Comparison of ENCODE assay signal across 27 cellular contexts in the genomic region with DNA sequence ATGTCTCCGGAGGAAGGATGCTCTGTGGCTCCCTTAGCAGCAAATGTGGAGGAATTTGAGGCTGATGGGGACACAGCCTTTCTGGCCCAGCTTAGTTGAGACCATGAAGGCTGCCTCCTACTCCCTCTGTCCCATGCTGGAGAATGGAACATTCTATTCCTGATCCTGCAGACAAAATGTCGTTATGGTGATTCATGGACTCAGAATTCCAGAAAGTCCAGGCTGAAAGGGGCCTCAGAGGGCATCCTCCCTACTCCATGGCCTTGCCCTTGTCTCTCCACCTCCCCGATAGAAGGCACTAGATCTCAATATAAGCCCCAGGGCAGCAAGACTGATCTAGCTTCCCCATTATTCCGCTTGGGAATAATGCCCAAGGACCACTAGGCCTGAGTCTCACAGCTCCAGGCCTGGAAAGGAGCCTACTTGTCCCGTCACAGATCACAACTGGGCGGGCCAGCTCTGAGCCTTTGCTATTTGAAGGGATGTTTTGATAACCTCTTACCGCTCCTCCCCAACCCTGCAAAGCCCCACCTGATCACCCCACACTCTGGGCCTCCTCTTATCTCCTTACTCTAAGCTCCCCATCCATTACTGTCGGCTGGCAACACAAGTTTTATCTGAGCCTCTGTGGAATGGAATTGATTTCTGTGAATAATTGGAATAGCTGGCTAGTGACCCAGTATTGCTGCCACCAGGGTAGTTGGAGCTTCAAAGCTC. TPM values are rescaled to one million over a fixed set of nuclear protein-coding genes. Genes with fewer than 3 reads are reported as not detected.
DNase-seq lines count a peak whose midpoint lies in the region; ATAC-seq and TF ChIP-seq lines count a peak whose summit lies in the region.
"Had no signal": no experiment of that assay in that cellular context is flagged by ENCODE, and none has a peak within 500 bp of the region (broad histone marks: within the 10 kb centered on the region; RNA-seq: fewer than 3 reads in every experiment).

No MANE protein-coding gene starts in this region.

- TF ChIP-seq POLR2A in body of pancreas (IDR thresholded peaks at IDR 0.05) = no peak

- CTCF ChIA-PET in RWPE1 (lab: Yijun Ruan, JAX) = interaction anchor here (1.1 to 4.8 kb wide), 3 partner anchors 9 to 52 kb away, joined by 3 to 25 read pairs (median 12); a partner anchor contains a TSS

- DNase-seq in cardiac septum (ENCODE audit: low spot score) = peak; percentile 78
- DNase-seq in left ventricle myocardium inferior = no peak
- DNase-seq in body of pancreas = peak; percentile 36 to 61 (median 50)
- DNase-seq in left lobe of liver (ENCODE audit: low spot score) = no peak
- no peak for DNase-seq in tibial artery
- no peak for DNase-seq in RWPE1 (ENCODE audit: low spot score)
- no peak for DNase-seq in NCI-H1417 (lab: John Stamatoyannopoulos, UW)
- DNase-seq: activated CD4-positive, alpha-beta memory T cell treated with anti-CD3 and anti-CD28 coated beads for 36 hours; activated CD4-positive, CD25-positive, alpha-beta regulatory T cell treated with anti-CD3 and anti-CD28 coated beads, Interleukin-2, amount 50 U/mL, for 72 hours; activated CD8-positive, alpha-beta memory T cell treated with anti-CD3 and anti-CD28 coated beads, Interleukin-2, amount 50 U/mL, for 4 hours; activated naive CD4-positive, alpha-beta T cell; activated naive CD8-positive, alpha-beta T cell treated with anti-CD3 and anti-CD28 coated beads, Interleukin-2, amount 50 U/mL, for 24 hours; DND-41; hypothalamus; Kasumi-1; NCI-H146; NCI-H2107; NCI-H446; NCI-H774; small intestine; stimulated activated naive CD8-positive, alpha-beta T cell treated with anti-CD3 and anti-CD28 coated beads, Interleukin-15, Interleukin-2, amounts not matched to agents 100 U/mL and 50 U/mL, for 24 hours had no signal

- H3K9me3 ChIP-seq in left ventricle myocardium inferior (replicated peaks) (no peaks in the 10 kb centered on the region), body of pancreas (no peaks in the 10 kb centered on the region), tibial artery (no peaks in the 10 kb centered on the region)

- ATAC-seq in body of pancreas (peak; percentile 87), left lobe of liver (peak; percentile 24), GM21447 (IDR thresholded peaks at IDR 0.05; ENCODE audit: unreplicated experiment) (no peak)
- ATAC-seq: activated naive CD8-positive, alpha-beta T cell treated with anti-CD3 and anti-CD28 coated beads, Interleukin-2, amount 50 U/mL, for 24 hours; GM23338; natural killer cell treated with Interleukin-12 subunit alpha and Interleukin-12 subunit beta and Interleukin-15 and Interleukin-18, amount 100 ng/mL, for 72 hours had no signal

- H3K27ac ChIP-seq in left ventricle myocardium inferior (replicated peaks) (no peak overlapping the region), body of pancreas (peak overlapping the region in 3 of 4 donors; percentile 43 to 69 (median 58)), tibial artery (peak overlapping the region; percentile 60 to 83), RWPE1 (no peak overlapping the region)
- H3K27ac ChIP-seq: SK-N-MC had no signal

- H3K27me3 ChIP-seq in left ventricle myocardium inferior (ENCODE audit: low read depth) = peaks cover 33% of the 10 kb centered on the region
- no peaks in the 10 kb centered on the region for H3K27me3 ChIP-seq in body of pancreas
- no peaks in the 10 kb centered on the region for H3K27me3 ChIP-seq in tibial artery

- H3K4me1 ChIP-seq in left ventricle myocardium inferior (peaks cover 27% of the 10 kb centered on the region), body of pancreas (peaks cover 38% of the 10 kb centered on the region), tibial artery (peaks cover 0 to 85% (median 72%) of the 10 kb centered on the region in 4 donors)

- POLR2A ChIA-PET in RWPE1 (lab: Yijun Ruan, JAX; ENCODE audit: low non-redundant PET) = no interaction called here

- H3K4me3 ChIP-seq in left ventricle myocardium inferior (no peak overlapping the region), body of pancreas (no peak overlapping the region), tibial artery (no peak overlapping the region)
- H3K4me3 ChIP-seq: GM23338, SK-N-MC had no signal

- intact Hi-C loops in cardiac septum (cut with DNase I) (loop anchor here (10.0 kb wide), 1 partner anchor 285 kb away; no protein-coding TSS in a partner anchor), left ventricle myocardium inferior (cut with micrococcal nuclease) (no loop called here), body of pancreas (cut with DNase I) (no loop called here), tibial artery (cut with DNase I; ENCODE audit: low total_unique reads) (no loop called here)

- no peaks in the 10 kb centered on the region for H3K36me3 ChIP-seq in left ventricle myocardium inferior
- no peaks in the 10 kb centered on the region for H3K36me3 ChIP-seq in body of pancreas (replicated peaks in 1 of 2; ENCODE audit: insufficient read depth in 1 of 2, low read depth in 2 of 2)
- no peaks in the 10 kb centered on the region for H3K36me3 ChIP-seq in tibial artery

- 51 to 57% methylated on average over 8 of the region's 8 CpGs for WGBS in body of pancreas, 2 donors

- TF ChIP-seq CTCF in left ventricle myocardium inferior (IDR thresholded peaks at IDR 0.05; ENCODE audit: borderline replicate concordance) (no peak), body of pancreas (IDR thresholded peaks at IDR 0.05) (peak in 3 of 7 experiments; percentile 2 to 12 (median 7)), tibial artery (IDR thresholded peaks at IDR 0.05) (no peak), RWPE1 (conservative IDR thresholded peaks at IDR 0.05; ENCODE audit: low read depth) (no peak)

RNA-seq across cellular contexts. Expression of a gene that starts 52.8 kb away (rescaled TPM):
- total RNA-seq in cardiac septum (3.4 TPM), left ventricle myocardium inferior (1.4 TPM), body of pancreas (1 to 10 TPM; 2.6 to 4.3 TPM), left lobe of liver (15.1 TPM)
- total RNA-seq: activated CD4-positive, alpha-beta memory T cell treated with anti-CD3 and anti-CD28 coated beads for 36 hours; mononuclear cell; natural killer cell treated with Interleukin-12 subunit alpha and Interleukin-12 subunit beta and Interleukin-15 and Interleukin-18, amount 100 ng/mL, for 72 hours; RPMI7951 had no signal

Comparison
In these comparisons a context has a peak if more than half of its experiments do, and no peak if none do; other contexts are left out.
1. DNase-seq: peak in cardiac septum (single experiment) and body of pancreas (4 of 4); none in left ventricle myocardium inferior (single experiment), left lobe of liver (single experiment), tibial artery (0 of 2), RWPE1 (single experiment) and NCI-H1417 (0 of 3).
2. H3K27ac ChIP-seq: peak in body of pancreas (3 of 4) and tibial artery (2 of 2); none in left ventricle myocardium inferior (single experiment) and RWPE1 (single experiment).